Comparison of ENCODE assay signal across 1 cellular context in genomic region chr12:27608890-27609289, GRCh38.
TF ChIP-seq lines count a peak whose summit lies in the region.

No MANE protein-coding gene starts in this region.

TF ChIP-seq in IMR-90, 13 proteins besides CTCF, POLR2A, EP300 and RAD21:
- TF ChIP-seq CHD1 (IDR thresholded peaks at IDR 0.05; ENCODE audit: low read depth, low read length) (no peak), CEBPB (IDR thresholded peaks at IDR 0.05; ENCODE audit: low read depth, low read length) (no peak), SMC3 (IDR thresholded peaks at IDR 0.05; ENCODE audit: low read depth, low read length) (no peak), MAFK (IDR thresholded peaks at IDR 0.05; ENCODE audit: low read depth, low read length) (no peak), RCOR1 (IDR thresholded peaks at IDR 0.05; ENCODE audit: insufficient replicate concordance, low read length) (no peak), MXI1 (IDR thresholded peaks at IDR 0.05; ENCODE audit: borderline replicate concordance, low read depth, low read length) (no peak), NFE2L2 (IDR thresholded peaks at IDR 0.05; ENCODE audit: low read depth, low read length) (no peak), BHLHE40 (IDR thresholded peaks at IDR 0.05; ENCODE audit: low read depth, low read length) (no peak), USF2 (IDR thresholded peaks at IDR 0.05; ENCODE audit: low read depth, low read length) (no peak), MAZ (IDR thresholded peaks at IDR 0.05; ENCODE audit: borderline replicate concordance, low read depth, low read length) (no peak), FOS (IDR thresholded peaks at IDR 0.05; ENCODE audit: low read depth, low read length) (no peak), ELK1 (IDR thresholded peaks at IDR 0.05; ENCODE audit: borderline replicate concordance, low read depth, low read length) (no peak)
